26 cellular contexts compared by ENCODE assay signal in genomic region chr22:17791196-17791595, GRCh38.
"Had no signal": no experiment of that assay in that cellular context is flagged by ENCODE, and none has a peak within 500 bp of the region (broad histone marks: within the 10 kb centered on the region; RNA-seq: fewer than 3 reads in every experiment).

No MANE protein-coding gene starts in this region.

- H3K36me3 Mint-ChIP-seq: neural progenitor cell had no signal

- H3K9me3 Mint-ChIP-seq: dendritic cell treated with granulocyte-macrophage colony-stimulating factor and Interleukin-4, amounts not matched to agents 40 ng/mL and 50 ng/mL, for 4 days; effector memory CD8-positive, alpha-beta T cell; immature natural killer cell; nephron; neural progenitor cell; stimulated activated effector memory CD8-positive, alpha-beta T cell treated with anti-CD3 and anti-CD28 coated beads, Interleukin-12 subunit alpha, Interleukin-12 subunit beta, amount 100 ng/mL, for 72 hours; stimulated activated naive CD8-positive, alpha-beta T cell treated with anti-CD3 and anti-CD28 coated beads, Interleukin-15, Interleukin-2, amounts not matched to agents 100 ng/mL and 50 ng/mL, for 24 hours had no signal

- H3K9me3 ChIP-seq: colonic mucosa, esophagus squamous epithelium, left ventricle myocardium inferior, lower lobe of right lung, prostate gland, right atrium auricular region, sigmoid colon, thoracic aorta, tibial nerve, upper lobe of left lung had no signal

- H3K4me2 ChIP-seq: neural progenitor cell had no signal

- DNase-seq: colonic mucosa; effector memory CD8-positive, alpha-beta T cell; erythroblast; esophagus squamous epithelium; foreskin melanocyte; hypothalamus; immature natural killer cell; islet precursor cell; kidney glomerular epithelial cell; left colon; left ventricle myocardium inferior; lower lobe of right lung; nucleus accumbens; sigmoid colon; stimulated activated CD4-positive, alpha-beta T cell treated with anti-CD3 and anti-CD28 coated beads, Interleukin-2, amount 100 ng/mL, for 24 hours; stimulated activated CD4-positive, alpha-beta T cell treated with anti-CD3 and anti-CD28 coated beads, Interleukin-4, amount 100 ng/mL, for 24 hours had no signal

- H3K27me3 Mint-ChIP-seq: effector memory CD8-positive, alpha-beta T cell; stimulated activated naive CD8-positive, alpha-beta T cell treated with anti-CD3 and anti-CD28 coated beads, Interleukin-15, Interleukin-2, amounts not matched to agents 100 ng/mL and 50 ng/mL, for 24 hours had no signal

- H3K27me3 ChIP-seq: colonic mucosa, esophagus squamous epithelium, neural progenitor cell, right atrium auricular region, sigmoid colon, tibial nerve, upper lobe of left lung had no signal

- H3K27ac Mint-ChIP-seq: dendritic cell treated with granulocyte-macrophage colony-stimulating factor and Interleukin-4, amounts not matched to agents 40 ng/mL and 50 ng/mL, for 4 days; effector memory CD8-positive, alpha-beta T cell; nephron; stimulated activated effector memory CD8-positive, alpha-beta T cell treated with anti-CD3 and anti-CD28 coated beads, Interleukin-12 subunit alpha, Interleukin-12 subunit beta, amount 100 ng/mL, for 72 hours; stimulated activated naive CD8-positive, alpha-beta T cell treated with anti-CD3 and anti-CD28 coated beads, Interleukin-15, Interleukin-2, amounts not matched to agents 100 ng/mL and 50 ng/mL, for 24 hours had no signal

- H3K4me3 ChIP-seq: colonic mucosa, esophagus squamous epithelium, left ventricle myocardium inferior, lower lobe of right lung, neural progenitor cell, prostate gland, right atrium auricular region, sigmoid colon, thoracic aorta, tibial nerve, upper lobe of left lung had no signal

- H3K4me1 ChIP-seq: colonic mucosa, prostate gland had no signal

- ATAC-seq: effector memory CD8-positive, alpha-beta T cell; left colon; lower lobe of right lung; stimulated activated effector memory CD8-positive, alpha-beta T cell treated with anti-CD3 and anti-CD28 coated beads, Interleukin-12 subunit alpha, Interleukin-12 subunit beta, amount 100 ng/mL, for 72 hours had no signal

- H3K4me1 Mint-ChIP-seq: stimulated activated effector memory CD8-positive, alpha-beta T cell treated with anti-CD3 and anti-CD28 coated beads, Interleukin-12 subunit alpha, Interleukin-12 subunit beta, amount 100 ng/mL, for 72 hours had no signal

- H3K4me3 Mint-ChIP-seq: dendritic cell treated with granulocyte-macrophage colony-stimulating factor and Interleukin-4, amounts not matched to agents 40 ng/mL and 50 ng/mL, for 4 days; effector memory CD8-positive, alpha-beta T cell; immature natural killer cell; nephron; neural progenitor cell; stimulated activated effector memory CD8-positive, alpha-beta T cell treated with anti-CD3 and anti-CD28 coated beads, Interleukin-12 subunit alpha, Interleukin-12 subunit beta, amount 100 ng/mL, for 72 hours; stimulated activated naive CD8-positive, alpha-beta T cell treated with anti-CD3 and anti-CD28 coated beads, Interleukin-15, Interleukin-2, amounts not matched to agents 100 ng/mL and 50 ng/mL, for 24 hours had no signal

- H2AFZ ChIP-seq: neural progenitor cell had no signal

- H3K27ac ChIP-seq: colonic mucosa, esophagus squamous epithelium, left ventricle myocardium inferior, lower lobe of right lung, neural progenitor cell, prostate gland, right atrium auricular region, sigmoid colon, thoracic aorta, tibial nerve, upper lobe of left lung had no signal

- H3K36me3 ChIP-seq: colonic mucosa, neural progenitor cell had no signal
